11 cellular contexts compared by ENCODE assay signal in genomic region chr14:63295991-63296630, GRCh38. TPM values are rescaled to one million over a fixed set of nuclear protein-coding genes. Genes with fewer than 3 reads are reported as not detected.
DNase-seq lines count a peak whose midpoint lies in the region; ATAC-seq, FAIRE-seq and TF ChIP-seq lines count a peak whose summit lies in the region.
"Had no signal": no experiment of that assay in that cellular context is flagged by ENCODE, and none has a peak within 500 bp of the region (broad histone marks: within the 10 kb centered on the region; RNA-seq: fewer than 3 reads in every experiment).

No MANE protein-coding gene starts in this region.

- TF ChIP-seq RAD21 in H1 (IDR thresholded peaks at IDR 0.05 in 1 of 2, conservative IDR thresholded peaks at IDR 0.05 in 1 of 2; ENCODE audit: low read depth in 2 of 2, low read length in 2 of 2) = no peak

- no peak overlapping the region for H2AK5ac ChIP-seq in H1 (ENCODE audit: low read depth, low read length)

- H3K4ac ChIP-seq in H1 (replicated peaks; ENCODE audit: insufficient read length, low read depth, low read length) = no peak overlapping the region

- FAIRE-seq in H1 (lab: Jason Lieb, UNC) = peak; percentile 36
- FAIRE-seq: pancreas had no signal

- H3K9ac ChIP-seq in H1 (replicated peaks in 1 of 4; ENCODE audit: extremely low read depth in 1 of 4, low read depth in 3 of 4, low read length in 3 of 4) = no peak overlapping the region

- no peaks in the 10 kb centered on the region for H3K79me2 ChIP-seq in H1 (ENCODE audit: control insufficient read depth in 1 of 2, insufficient read depth in 2 of 2, low read length in 2 of 2)

- H3K4me3 ChIP-seq in H1 (ENCODE audit: extremely low read depth in 1 of 4, insufficient read depth in 2 of 4, low read depth in 3 of 4, low read length in 4 of 4) (no peak overlapping the region), mucosa of descending colon (no peak overlapping the region)
- H3K4me3 ChIP-seq: pancreas had no signal

- ATAC-seq in GM19035 (IDR thresholded peaks at IDR 0.05; ENCODE audit: unreplicated experiment) (peak; percentile 61), HG03439 (IDR thresholded peaks at IDR 0.05; ENCODE audit: unreplicated experiment) (peak; percentile 72), mucosa of descending colon (no peak)

- 91% methylated on average over 7 of the region's 7 CpGs; no CpG with 5 or more reads in 1 of the 2 experiments for WGBS in H1 (ENCODE audit: extremely low coverage in 1 of 2, insufficient coverage in 1 of 2, insufficient read length in 1 of 2, insufficient replicate concordance in 2 of 2, low coverage in 1 of 2, low lambda C conversion rate in 2 of 2, missing lambda C conversion rate in 1 of 2), 2 experiments

- H2BK5ac ChIP-seq in H1 (ENCODE audit: low read depth, low read length) = no peak overlapping the region

- H3K23ac ChIP-seq in H1 (ENCODE audit: insufficient read length) = no peak overlapping the region

- no peak overlapping the region for H3K27ac ChIP-seq in H1 (ENCODE audit: low read depth, low read length)

- no peaks in the 10 kb centered on the region for H3K79me1 ChIP-seq in H1 (ENCODE audit: low read depth, low read length)

- peaks cover 0 to 5% (median 2%) of the 10 kb centered on the region in 4 experiments; a peak in 3 of 7 replicates for H3K4me1 ChIP-seq in H1 (replicated peaks in 1 of 4; ENCODE audit: control insufficient read depth in 3 of 4, insufficient read depth in 4 of 4, low read length in 3 of 4)
- no peaks in the 10 kb centered on the region for H3K4me1 ChIP-seq in mucosa of descending colon (ENCODE audit: low read depth)
- H3K4me1 ChIP-seq: pancreas had no signal

- intact Hi-C loops in mucosa of descending colon (cut with DNase I, micrococcal nuclease) = no loop called here

- no peak overlapping the region for H3K4me2 ChIP-seq in H1 (ENCODE audit: insufficient read depth in 1 of 2, low read depth in 2 of 2, low read length in 2 of 2)

- no peak overlapping the region for H3K14ac ChIP-seq in H1 (ENCODE audit: insufficient read length)

- POLR2A ChIA-PET in H1 (lab: Charles Lee; ENCODE audit: partially characterized antibody) = interaction anchor here (1.5 kb wide), 1 partner anchor 14 kb away, joined by 3 read pairs; no protein-coding TSS in a partner anchor

- no peak for TF ChIP-seq EP300 in H1 (IDR thresholded peaks at IDR 0.05; ENCODE audit: borderline replicate concordance in 1 of 2, low read depth in 2 of 2, low read length in 2 of 2)

- H4K91ac ChIP-seq in H1 (replicated peaks; ENCODE audit: insufficient read length, low read length) = no peak overlapping the region

- no peak for TF ChIP-seq POLR2A in H1 (IDR thresholded peaks at IDR 0.05; ENCODE audit: control extremely low read depth in 1 of 2, low read depth in 2 of 2, low read length in 2 of 2)

- H3K27me3 ChIP-seq in H1 (replicated peaks in 1 of 4; ENCODE audit: control insufficient read depth in 3 of 4, extremely low read depth in 1 of 4, insufficient read depth in 3 of 4, low read length in 3 of 4) = no peaks in the 10 kb centered on the region
- H3K27me3 ChIP-seq: pancreas had no signal

- H3K56ac ChIP-seq in H1 (replicated peaks; ENCODE audit: insufficient read length, low read depth, low read length) = no peak overlapping the region

- no peak overlapping the region for H2BK12ac ChIP-seq in H1 (ENCODE audit: low read depth, low read length)

- H4K5ac ChIP-seq in H1 (ENCODE audit: insufficient read length, low read depth, low read length) = no peak overlapping the region

- DNase-seq in H1 (ENCODE audit: low read depth in 1 of 2, low spot score in 2 of 2) (no peak), stromal cell of bone marrow (ENCODE audit: low read depth) (peak; percentile 60), NCI-H187 treated with DMSO at 0.1 percent for 48 hours (lab: John Stamatoyannopoulos, UW) (no peak), mucosa of descending colon (no peak)
- DNase-seq in activated CD4-positive, alpha-beta T cell treated with anti-CD3 and anti-CD28 coated beads for 1 hour = no peak
- DNase-seq: effector CD8-positive, alpha-beta T cell; immature natural killer cell; MM.1S; pancreas had no signal

- no peak overlapping the region for H4K8ac ChIP-seq in H1 (ENCODE audit: extremely low read depth, insufficient read depth, low read length)

- no peaks in the 10 kb centered on the region for H4K20me1 ChIP-seq in H1 (replicated peaks in 1 of 2; ENCODE audit: control insufficient read depth in 1 of 2, insufficient read depth in 2 of 2, low read length in 2 of 2)

- no peak overlapping the region for H2BK120ac ChIP-seq in H1 (replicated peaks; ENCODE audit: low read depth, low read length)

- no peaks in the 10 kb centered on the region for H3K23me2 ChIP-seq in H1 (ENCODE audit: low read depth, low read length)

- no peak overlapping the region for H2AFZ ChIP-seq in H1 (ENCODE audit: low read length)

- H2BK20ac ChIP-seq in H1 (ENCODE audit: low read length) = no peak overlapping the region

- H3K9me3 ChIP-seq in H1 (ENCODE audit: insufficient read depth in 2 of 2, low read depth in 1 of 2, low read length in 1 of 2) = no peaks in the 10 kb centered on the region
- no peaks in the 10 kb centered on the region for H3K9me3 ChIP-seq in mucosa of descending colon
- H3K9me3 ChIP-seq: pancreas had no signal

- no peak overlapping the region for H3K18ac ChIP-seq in H1 (ENCODE audit: extremely low read depth, low read length)

- no peaks in the 10 kb centered on the region for H3K36me3 ChIP-seq in H1 (ENCODE audit: control insufficient read depth in 2 of 4, insufficient read depth in 4 of 4, low read length in 3 of 4)
- H3K36me3 ChIP-seq in mucosa of descending colon (ENCODE audit: low read depth) = no peaks in the 10 kb centered on the region
- H3K36me3 ChIP-seq: pancreas had no signal

- CTCF ChIA-PET in H1 (lab: Charles Lee; ENCODE audit: partially characterized antibody) = interaction anchor here (4.6 kb wide), 1 partner anchor 13 kb away, joined by 28 read pairs; no protein-coding TSS in a partner anchor

- no peak overlapping the region for H2BK15ac ChIP-seq in H1 (ENCODE audit: low read length)

- TF ChIP-seq CTCF in H1 (IDR thresholded peaks at IDR 0.05; ENCODE audit: control extremely low read depth in 1 of 3, insufficient read depth in 1 of 3, low read depth in 1 of 3, low read length in 3 of 3) = no peak
- TF ChIP-seq CTCF in mucosa of descending colon (IDR thresholded peaks at IDR 0.05) = no peak

TF ChIP-seq in H1, 55 proteins besides CTCF, POLR2A, EP300 and RAD21:
- TF ChIP-seq EZH2 (IDR thresholded peaks at IDR 0.05; ENCODE audit: low read depth, low read length, severe bottlenecking) = no peak
- no peak for TF ChIP-seq ZNF274 (IDR thresholded peaks at IDR 0.05; ENCODE audit: borderline replicate concordance, extremely low read depth, low read length)
- no peak for TF ChIP-seq PHF8 (conservative IDR thresholded peaks at IDR 0.05; ENCODE audit: low read depth, low read length)
- TF ChIP-seq GTF2F1 (IDR thresholded peaks at IDR 0.05; ENCODE audit: borderline replicate concordance, low read depth, low read length) = no peak
- no peak for TF ChIP-seq NRF1 (IDR thresholded peaks at IDR 0.05; ENCODE audit: low read depth, low read length)
- TF ChIP-seq RBBP5 (IDR thresholded peaks at IDR 0.05; ENCODE audit: borderline replicate concordance, low read depth, low read length) = no peak
- no peak for TF ChIP-seq SAP30 (IDR thresholded peaks at IDR 0.05; ENCODE audit: insufficient read depth, insufficient replicate concordance, low read length)
- no peak for TF ChIP-seq SIRT6 (IDR thresholded peaks at IDR 0.05; ENCODE audit: low read length)
- TF ChIP-seq SIX5 (IDR thresholded peaks at IDR 0.05; ENCODE audit: low read depth, low read length) = no peak
- no peak for TF ChIP-seq CHD2 (IDR thresholded peaks at IDR 0.05; ENCODE audit: low read length)
- no peak for TF ChIP-seq CBX5 (IDR thresholded peaks at IDR 0.05; ENCODE audit: low read depth, low read length)
- TF ChIP-seq MAX (IDR thresholded peaks at IDR 0.05) = no peak
- TF ChIP-seq, protein P1, sequence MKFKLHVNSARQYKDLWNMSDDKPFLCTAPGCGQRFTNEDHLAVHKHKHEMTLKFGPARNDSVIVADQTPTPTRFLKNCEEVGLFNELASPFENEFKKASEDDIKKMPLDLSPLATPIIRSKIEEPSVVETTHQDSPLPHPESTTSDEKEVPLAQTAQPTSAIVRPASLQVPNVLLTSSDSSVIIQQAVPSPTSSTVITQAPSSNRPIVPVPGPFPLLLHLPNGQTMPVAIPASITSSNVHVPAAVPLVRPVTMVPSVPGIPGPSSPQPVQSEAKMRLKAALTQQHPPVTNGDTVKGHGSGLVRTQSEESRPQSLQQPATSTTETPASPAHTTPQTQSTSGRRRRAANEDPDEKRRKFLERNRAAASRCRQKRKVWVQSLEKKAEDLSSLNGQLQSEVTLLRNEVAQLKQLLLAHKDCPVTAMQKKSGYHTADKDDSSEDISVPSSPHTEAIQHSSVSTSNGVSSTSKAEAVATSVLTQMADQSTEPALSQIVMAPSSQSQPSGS (IDR thresholded peaks at IDR 0.05; ENCODE audit: low read length) = no peak
- TF ChIP-seq SUZ12 (IDR thresholded peaks at IDR 0.05; ENCODE audit: low read length) = no peak
- TF ChIP-seq TBP (IDR thresholded peaks at IDR 0.05; ENCODE audit: low read depth, low read length) = no peak
- no peak for TF ChIP-seq CTBP2 (IDR thresholded peaks at IDR 0.05; ENCODE audit: borderline replicate concordance, insufficient read depth, insufficient read length, low read length)
- no peak for TF ChIP-seq CHD1 (IDR thresholded peaks at IDR 0.05; ENCODE audit: low read depth, low read length)
- TF ChIP-seq KDM5A (IDR thresholded peaks at IDR 0.05; ENCODE audit: low read length) = no peak

RNA-seq across cellular contexts. Expression of gene GPHB5, which starts 22.6 kb away (rescaled TPM):
- total RNA-seq in H1 (2021; fragmentation: NEBNext Ultra II Directional; extraction: Animal tissue kit (Norgen Biotek cat#: 25700)) = not detected in 2 replicates
- polyA plus RNA-seq in H1 (2011; rRNA removed) = not detected in 2 replicates
- not detected for polyA plus RNA-seq in H1 (2011; cell fraction: cytosol; rRNA removed)
- not detected for polyA plus RNA-seq in H1 (2011; cell fraction: nucleus; rRNA removed)
- not detected in 4 replicates for polyA plus RNA-seq in H1 (2012, experiment 1 of 2)
- polyA plus RNA-seq in H1 (2012, experiment 2 of 2) = not detected
- polyA plus RNA-seq in H1 (2013, experiment 1 of 2) = not detected
- polyA plus RNA-seq in H1 (2013, experiment 2 of 2) = not detected
- not detected in 2 replicates for polyA minus RNA-seq in H1 (2011; rRNA and poly(A)+ RNA removed)
- not detected for polyA minus RNA-seq in H1 (2011; cell fraction: cytosol; rRNA and poly(A)+ RNA removed)
- not detected for polyA minus RNA-seq in H1 (2011; cell fraction: nucleus; rRNA and poly(A)+ RNA removed)
- total RNA-seq in mucosa of descending colon = not detected
- total RNA-seq: pancreas had no signal
- polyA plus RNA-seq: immature natural killer cell, pancreas had no signal
